Comparison of ENCODE assay signal across 8 cellular contexts in the genomic region with DNA sequence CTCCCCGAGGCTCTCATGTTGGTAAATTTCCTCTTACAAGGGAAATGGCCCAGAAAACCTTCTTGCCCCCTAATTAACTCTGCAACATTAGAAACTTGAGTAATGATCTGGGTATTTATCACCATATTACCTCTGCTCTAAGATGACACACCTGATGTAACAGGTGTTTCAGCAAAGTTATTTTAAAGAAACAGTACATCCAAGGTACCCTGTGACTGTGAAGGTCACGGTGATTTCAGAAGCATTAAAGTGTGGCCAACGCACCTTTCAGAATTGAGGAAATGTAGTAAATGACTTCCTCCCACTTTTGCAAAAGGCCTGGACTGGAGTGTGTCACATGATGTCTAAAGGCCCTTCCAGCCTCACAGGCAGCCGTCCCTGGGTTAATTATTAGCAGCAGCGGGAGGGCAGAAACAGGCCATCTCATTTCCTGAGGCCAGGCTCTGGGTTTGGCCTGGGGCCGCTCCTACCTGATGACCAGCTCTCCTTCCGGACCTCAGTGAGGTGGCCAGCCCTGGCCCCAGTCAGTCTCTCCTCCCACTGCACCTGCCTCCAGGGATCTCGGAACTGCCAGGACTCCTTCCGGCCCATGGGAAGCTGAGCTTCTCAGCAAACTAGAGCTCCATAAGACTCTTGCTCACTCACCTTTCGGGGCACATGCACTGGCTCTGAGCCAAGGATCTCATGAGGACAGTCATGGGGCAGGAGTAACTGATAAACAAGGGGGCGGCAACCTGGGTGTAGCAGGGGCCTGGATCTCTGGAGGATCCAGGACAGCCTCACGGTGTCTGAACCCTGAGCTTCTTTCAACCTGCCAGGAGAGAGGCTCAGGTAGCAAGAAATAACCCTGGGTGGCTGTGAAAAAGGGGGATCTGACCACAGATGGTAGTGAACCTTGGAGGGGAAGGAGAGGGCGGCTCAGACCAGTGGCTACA. TPM values are rescaled to one million over a fixed set of nuclear protein-coding genes. Genes with fewer than 3 reads are reported as not detected.
DNase-seq lines count a peak whose midpoint lies in the region; ATAC-seq, FAIRE-seq and TF ChIP-seq lines count a peak whose summit lies in the region.

No MANE protein-coding gene starts in this region.

- no peak overlapping the region for H3K4me3 Mint-ChIP-seq in HFFc6
- no peak overlapping the region for H3K4me3 Mint-ChIP-seq in immature natural killer cell

- H3K27ac Mint-ChIP-seq in HFFc6 (no peak overlapping the region), immature natural killer cell (no peak overlapping the region)

- DNase-seq in NOMO-1 treated with DMSO at 0.1 percent for 48 hours (lab: John Stamatoyannopoulos, UW; ENCODE audit: unreplicated experiment) (peak; percentile 65), left lobe of liver (ENCODE audit: low spot score) (peak; percentile 97), MG63 (no peak), HFFc6 (no peak), frontal cortex (ENCODE audit: low spot score in 2 of 2) (no peak), immature natural killer cell (no peak)

- ATAC-seq in GM18861 (IDR thresholded peaks at IDR 0.05; ENCODE audit: unreplicated experiment) = peak; percentile 93
- peak; percentile 97 for ATAC-seq in HG02943 (IDR thresholded peaks at IDR 0.05; ENCODE audit: low read depth, unreplicated experiment)
- ATAC-seq in left lobe of liver = peak; percentile 87

- H3K4me3 ChIP-seq in MG63 = no peak overlapping the region

- no peaks in the 10 kb centered on the region for H3K36me3 ChIP-seq in MG63

- no peak for TF ChIP-seq CTCF in HFFc6 (IDR thresholded peaks at IDR 0.05)

- H3K9me3 Mint-ChIP-seq in HFFc6 = no peaks in the 10 kb centered on the region
- H3K9me3 Mint-ChIP-seq in immature natural killer cell = no peaks in the 10 kb centered on the region

- H3K27me3 Mint-ChIP-seq in HFFc6 (ENCODE audit: insufficient read depth) (peaks cover 27% of the 10 kb centered on the region), immature natural killer cell (ENCODE audit: low read depth in 3 of 3) (peaks cover 3 to 5% (median 5%) of the 10 kb centered on the region in 3 donors)

- no peaks in the 10 kb centered on the region for H3K9me3 ChIP-seq in MG63

- FAIRE-seq in frontal cortex (lab: Jason Lieb, UNC) = no peak

- peaks cover 2% of the 10 kb centered on the region; the same call in 1 of the 2 replicates for H3K4me1 Mint-ChIP-seq in HFFc6 (ENCODE audit: low read depth)
- no peaks in the 10 kb centered on the region for H3K4me1 Mint-ChIP-seq in immature natural killer cell

- no peaks in the 10 kb centered on the region for H3K36me3 Mint-ChIP-seq in HFFc6 (ENCODE audit: low read depth)
- H3K36me3 Mint-ChIP-seq in immature natural killer cell = no peaks in the 10 kb centered on the region

- H3K27me3 ChIP-seq in MG63 = no peaks in the 10 kb centered on the region

RNA-seq across cellular contexts. Expression of a gene that starts 20.6 kb away (rescaled TPM):
- total RNA-seq in left lobe of liver (14.3 TPM), frontal cortex (3.3 TPM)
- 1.7 and 2.8 TPM in 2 replicates for total RNA-seq in MG63 (2014; rRNA removed; shearing (Covaris generic); ENCODE audit: low replicate concordance)
- not detected for total RNA-seq in HFFc6 (2021; fragmentation: NEBNext Ultra II Directional; extraction: Animal tissue kit (Norgen Biotek cat#: 25700))
- not detected for polyA plus RNA-seq in immature natural killer cell

Comparison
In these comparisons a context has a peak if more than half of its experiments do, and no peak if none do; other contexts are left out.
1. DNase-seq: peak in NOMO-1 treated with DMSO at 0.1 percent for 48 hours (single experiment) and left lobe of liver (single experiment); none in MG63 (single experiment), HFFc6 (single experiment), frontal cortex (0 of 2) and immature natural killer cell (0 of 3).
2. Peak in every context shown above with its lines, with median percentiles within 50 percentile points of each other: ATAC-seq.